10 cellular contexts compared by ENCODE assay signal in genomic region chr11:113242060-113242459, GRCh38.
"Had no signal": no experiment of that assay in that cellular context is flagged by ENCODE, and none has a peak within 500 bp of the region (broad histone marks: within the 10 kb centered on the region; RNA-seq: fewer than 3 reads in every experiment).

No MANE protein-coding gene starts in this region.

- H3K27me3 ChIP-seq: ascending aorta, tibial artery had no signal

- DNase-seq: activated CD4-positive, alpha-beta T cell treated with anti-CD3 and anti-CD28 coated beads, Interleukin-2, amount 50 U/mL, for 1 hour; activated naive CD4-positive, alpha-beta T cell treated with Interleukin-2 at 50 U/mL for 16 hours; endodermal cell; left ventricle myocardium superior; spleen; T-helper 9 cell; tibial artery had no signal

- H3K4me3 ChIP-seq: SK-N-MC had no signal

- H3K9me3 ChIP-seq: ascending aorta, prostate gland, spleen, tibial artery had no signal

- H3K4me1 ChIP-seq: ascending aorta, prostate gland had no signal

- H3K36me3 ChIP-seq: ascending aorta, prostate gland, spleen, tibial artery had no signal

- H3K27ac ChIP-seq: SK-N-MC had no signal
